Comparison of ENCODE assay signal across 25 cellular contexts in genomic region chr21:36199021-36199420, GRCh38. TPM values are rescaled to one million over a fixed set of nuclear protein-coding genes. Genes with fewer than 3 reads are reported as not detected.
A peak's percentile ranks its signal among the peaks of the same experiment; 100 is the strongest.
DNase-seq lines count a peak whose midpoint lies in the region; ATAC-seq, FAIRE-seq and TF ChIP-seq lines count a peak whose summit lies in the region.
"Had no signal": no experiment of that assay in that cellular context is flagged by ENCODE, and none has a peak within 500 bp of the region (broad histone marks: within the 10 kb centered on the region; RNA-seq: fewer than 3 reads in every experiment).

No MANE protein-coding gene starts in this region.

- H3K36me3 ChIP-seq in kidney (ENCODE audit: control insufficient read depth in 1 of 2, insufficient read depth in 2 of 2, low read length in 2 of 2) (no peaks in the 10 kb centered on the region), prostate gland (no peaks in the 10 kb centered on the region)

- H3K27ac ChIP-seq in kidney (ENCODE audit: low read depth in 2 of 2, low read length in 2 of 2) (no peak overlapping the region), prostate gland (peak overlapping the region; percentile 58 to 70), foreskin keratinocyte (no peak overlapping the region)
- H3K27ac ChIP-seq: BLaER1, RWPE1, SK-N-MC had no signal

- H3K9me3 ChIP-seq in kidney (ENCODE audit: control insufficient read depth in 1 of 2, low read length in 2 of 2) (no peaks in the 10 kb centered on the region), prostate gland (no peaks in the 10 kb centered on the region)
- H3K9me3 ChIP-seq: BLaER1 had no signal

- no peak overlapping the region for H3K4me3 ChIP-seq in kidney (ENCODE audit: low read length in 2 of 2)
- H3K4me3 ChIP-seq in prostate gland, result no peak overlapping the region
- H3K4me3 ChIP-seq: BLaER1, SK-N-MC had no signal

- ATAC-seq in GM21515 (IDR thresholded peaks at IDR 0.05; ENCODE audit: unreplicated experiment), result no peak
- ATAC-seq in foreskin keratinocyte, result no peak
- ATAC-seq: HCT116, HepG2 had no signal

- intact Hi-C loops in kidney (cut with DNase I), result no loop called here
- intact Hi-C loops in prostate gland (cut with DNase I), result no loop called here

- 46% methylated on average over 9 of the region's 9 CpGs for WGBS in prostate gland

- no peak for FAIRE-seq in kidney (lab: Jason Lieb, UNC)
- FAIRE-seq: G401.6, HepG2 had no signal

- H3K9ac ChIP-seq in kidney (ENCODE audit: low read length in 2 of 2), result no peak overlapping the region
- H3K9ac ChIP-seq: BLaER1 had no signal

- TF ChIP-seq CTCF in kidney (IDR thresholded peaks at IDR 0.05; ENCODE audit: borderline replicate concordance, extremely low read depth, insufficient read depth) (no peak), prostate gland (IDR thresholded peaks at IDR 0.05) (no peak), foreskin keratinocyte (conservative IDR thresholded peaks at IDR 0.05) (no peak)

- H3K27me3 ChIP-seq in prostate gland (replicated peaks; ENCODE audit: insufficient read depth) (no peaks in the 10 kb centered on the region), foreskin keratinocyte (no peaks in the 10 kb centered on the region)
- H3K27me3 ChIP-seq: BLaER1 had no signal

- DNase-seq in SIG-M5 treated with dmso at 0.1 percent for 504 hours (lab: John Stamatoyannopoulos, UW; ENCODE audit: unreplicated experiment) (peak; percentile 14), SIG-M5 (lab: John Stamatoyannopoulos, UW) (no peak), kidney (peak; percentile 1), prostate gland (ENCODE audit: low spot score) (peak; percentile 60), foreskin keratinocyte (no peak), NCI-H2196 treated with DMSO at 0.1 percent for 48 hours (lab: John Stamatoyannopoulos, UW; ENCODE audit: unreplicated experiment) (no peak), hippocampal formation (lab: John Stamatoyannopoulos, UW) (no peak)
- DNase-seq: 8988T; CD4-positive, alpha-beta T cell; Karpas-422; NCI-H1092 treated with DMSO at 0.1 percent for 48 hours; NCI-H1436; NCI-H187; NCI-H2107; NCI-H226; NCI-H510A; NCI-H69; SHP77 had no signal

- TF ChIP-seq POLR2A in prostate gland (IDR thresholded peaks at IDR 0.05), result no peak

- H3K4me1 ChIP-seq in kidney (ENCODE audit: control insufficient read depth in 1 of 2, insufficient read depth in 1 of 2, low read depth in 1 of 2, low read length in 2 of 2), result no peaks in the 10 kb centered on the region
- H3K4me1 ChIP-seq in prostate gland (replicated peaks), result peaks cover 2% of the 10 kb centered on the region
- peaks cover 11% of the 10 kb centered on the region for H3K4me1 ChIP-seq in foreskin keratinocyte
- H3K4me1 ChIP-seq: BLaER1 had no signal

RNA-seq across cellular contexts. Expression of gene DOP1B, which starts 42.4 kb away (rescaled TPM):
- total RNA-seq in kidney (19.2 TPM), prostate gland (10 to 100 TPM; 28.4 to 93.3 TPM), foreskin keratinocyte (3.0 and 4.2 TPM in 2 replicates)
- polyA plus RNA-seq in kidney (ENCODE audit: insufficient read depth, low read depth, low replicate concordance) (1.2 TPM), foreskin keratinocyte (0.74 and 0.90 TPM in 2 replicates)

Comparison
In these comparisons a context has a peak if more than half of its experiments do, and no peak if none do; other contexts are left out.
1. DNase-seq: peak in SIG-M5 treated with dmso at 0.1 percent for 504 hours (single experiment), kidney (single experiment) and prostate gland (single experiment); none in SIG-M5 (single experiment), foreskin keratinocyte (0 of 2), NCI-H2196 treated with DMSO at 0.1 percent for 48 hours (single experiment) and hippocampal formation (0 of 2).
2. H3K27ac ChIP-seq: peak in prostate gland (2 of 2); none in kidney (0 of 2) and foreskin keratinocyte (single experiment).